ENCODE assay signal across 8 cellular contexts in genomic region chr19:15431396-15432017, GRCh38. TPM values are rescaled to one million over a fixed set of nuclear protein-coding genes. Genes with fewer than 3 reads are reported as not detected.
DNase-seq lines count a peak whose midpoint lies in the region; ATAC-seq, FAIRE-seq and TF ChIP-seq lines count a peak whose summit lies in the region.

No MANE protein-coding gene starts in this region.

- peak overlapping the region; percentile 71 to 91 for H3K4me3 ChIP-seq in HCT116 (replicated peaks in 1 of 2; ENCODE audit: low read depth in 1 of 2, low read length in 2 of 2)
- peak overlapping the region; percentile 90 for H3K4me3 ChIP-seq in hepatocyte
- peak overlapping the region; percentile 93 to 95 for H3K4me3 ChIP-seq in small intestine (ENCODE audit: low read depth in 1 of 2, low read length in 2 of 2)

- H3K9me2 ChIP-seq in HCT116 (ENCODE audit: insufficient read depth), result no peaks in the 10 kb centered on the region
- no peaks in the 10 kb centered on the region for H3K9me2 ChIP-seq in hepatocyte (replicated peaks; ENCODE audit: insufficient read depth)

- no peaks in the 10 kb centered on the region for H3K9me3 ChIP-seq in HCT116 (ENCODE audit: control insufficient read depth in 1 of 2, insufficient read depth in 1 of 2, low read depth in 1 of 2, low read length in 2 of 2)
- H3K9me3 ChIP-seq in hepatocyte (ENCODE audit: low read depth), result no peaks in the 10 kb centered on the region
- H3K9me3 ChIP-seq in small intestine (ENCODE audit: control insufficient read depth, low read depth), result no peaks in the 10 kb centered on the region

- H3K9me3 Mint-ChIP-seq in activated CD4-positive, alpha-beta memory T cell treated with anti-CD3 and anti-CD28 coated beads for 36 hours, result no peaks in the 10 kb centered on the region

- no peak for TF ChIP-seq RAD21 in HCT116 (IDR thresholded peaks at IDR 0.05; ENCODE audit: low read depth)

- peaks cover 35% of the 10 kb centered on the region for H3K4me1 Mint-ChIP-seq in activated CD4-positive, alpha-beta memory T cell treated with anti-CD3 and anti-CD28 coated beads for 36 hours (ENCODE audit: low read depth)

- RAD21 ChIA-PET in HCT116 (lab: Charles Lee; ENCODE audit: low non-redundant PET in 1 of 2, low total read pairs in 2 of 2, uncharacterized antibody in 2 of 2, unreplicated experiment in 2 of 2), result no interaction called here

- H3K27me3 Mint-ChIP-seq in activated CD4-positive, alpha-beta memory T cell treated with anti-CD3 and anti-CD28 coated beads for 36 hours, result no peaks in the 10 kb centered on the region

- no peak for ATAC-seq in HCT116

- intact Hi-C loops in HCT116 (cut with micrococcal nuclease), result no loop called here
- intact Hi-C loops in activated CD4-positive, alpha-beta memory T cell treated with anti-CD3 and anti-CD28 coated beads for 36 hours (cut with micrococcal nuclease), result loop anchor here (1.0 to 2.0 kb wide), 3 partner anchors 12 to 35 kb away; partner anchors contain the start of gene WIZ

- H3K4me2 ChIP-seq in HCT116 (ENCODE audit: low read length) (peak overlapping the region; percentile 85), hepatocyte (peak overlapping the region; percentile 91)

- DNase-seq in HCT116 (ENCODE audit: low read depth, low spot score) (no peak), hepatocyte (ENCODE audit: low spot score) (no peak), small intestine (no peak), NCI-H1436 treated with DMSO at 0.1 percent for 48 hours (lab: John Stamatoyannopoulos, UW) (no peak), middle frontal gyrus (ENCODE audit: extremely low spot score, low spot score) (no peak), KG1 (lab: John Stamatoyannopoulos, UW) (no peak)
- DNase-seq in activated CD4-positive, alpha-beta memory T cell treated with anti-CD3 and anti-CD28 coated beads for 36 hours, result no peak
- no peak for DNase-seq in NK-92 treated with Interleukin-12 subunit alpha and Interleukin-12 subunit beta, amount 100 ng/mL, for 24 hours (lab: John Stamatoyannopoulos, UW)

- H3K27ac Mint-ChIP-seq in activated CD4-positive, alpha-beta memory T cell treated with anti-CD3 and anti-CD28 coated beads for 36 hours, result peak overlapping the region; percentile 84

- H2AFZ ChIP-seq in HCT116 (ENCODE audit: low read depth, low read length, poor library complexity, severe bottlenecking) (no peak overlapping the region), hepatocyte (no peak overlapping the region)

- H4K20me1 ChIP-seq in HCT116 (ENCODE audit: insufficient read depth), result no peaks in the 10 kb centered on the region
- no peaks in the 10 kb centered on the region for H4K20me1 ChIP-seq in hepatocyte (ENCODE audit: insufficient read depth, poor library complexity, severe bottlenecking)

- H3K27me3 ChIP-seq in HCT116 (ENCODE audit: insufficient read depth, low read length) (no peaks in the 10 kb centered on the region), hepatocyte (no peaks in the 10 kb centered on the region), small intestine (ENCODE audit: control insufficient read depth in 2 of 2, insufficient read depth in 2 of 2, low read length in 2 of 2) (no peaks in the 10 kb centered on the region)

- POLR2A ChIA-PET in HCT116 (lab: Charles Lee), result interaction anchor here (1.3 kb wide), 1 partner anchor 12 kb away, joined by 5 read pairs; the partner anchor contains the start of gene AKAP8L
- POLR2A ChIA-PET in activated CD4-positive, alpha-beta memory T cell treated with anti-CD3 and anti-CD28 coated beads for 36 hours (lab: Charles Lee), result interaction anchor here (1.3 to 4.1 kb wide), 2 partner anchors 12 to 52 kb away, joined by 5 to 32 read pairs; partner anchors contain the start of genes AKAP8 and AKAP8L

- peak overlapping the region; percentile 67 for H3K27ac ChIP-seq in HCT116 (ENCODE audit: low read depth, low read length)
- peak overlapping the region; percentile 78 for H3K27ac ChIP-seq in hepatocyte
- H3K27ac ChIP-seq in small intestine (ENCODE audit: low read depth in 1 of 2, low read length in 1 of 2), result no peak overlapping the region

- FAIRE-seq in small intestine (lab: Jason Lieb, UNC), result no peak

- BruUV-seq in HCT116 (replicated peaks; lab: Mats Ljungman, UMichigan), result TSS peak; percentile 55

- H3K36me3 ChIP-seq in HCT116 (ENCODE audit: control insufficient read depth in 1 of 2, insufficient read depth in 2 of 2, low read length in 2 of 2), result peaks cover 6 to 21% of the 10 kb centered on the region in 2 experiments; a peak in 3 of 4 replicates
- H3K36me3 ChIP-seq in hepatocyte (replicated peaks; ENCODE audit: insufficient read depth, low read depth), result no peaks in the 10 kb centered on the region
- H3K36me3 ChIP-seq in small intestine (ENCODE audit: control insufficient read depth in 2 of 2, insufficient read depth in 2 of 2, low read length in 2 of 2), result peaks cover 5 to 6% of the 10 kb centered on the region in 2 donors

- H3K79me2 ChIP-seq in HCT116 (ENCODE audit: insufficient read depth, low read length) (peaks cover 48% of the 10 kb centered on the region), hepatocyte (peaks cover 44% of the 10 kb centered on the region)

- peak overlapping the region; percentile 87 for H3K9ac ChIP-seq in HCT116 (ENCODE audit: low read length)

- no peak for TF ChIP-seq POLR2A in HCT116 (IDR thresholded peaks at IDR 0.05; ENCODE audit: borderline replicate concordance, extremely low read depth, insufficient read depth, insufficient read length)

- 31% methylated on average over 7 of the region's 7 CpGs for WGBS in hepatocyte (ENCODE audit: low lambda C conversion rate, missing lambda C conversion rate)
- 18 to 25% (median 22%) methylated on average over 7 of the region's 7 CpGs for WGBS in small intestine, 3 donors

- H3K4me3 Mint-ChIP-seq in activated CD4-positive, alpha-beta memory T cell treated with anti-CD3 and anti-CD28 coated beads for 36 hours, result peak overlapping the region; percentile 93

- CTCF ChIA-PET in HCT116 (lab: Charles Lee), result no interaction called here
- CTCF ChIA-PET in activated CD4-positive, alpha-beta memory T cell treated with anti-CD3 and anti-CD28 coated beads for 36 hours (lab: Charles Lee), result interaction anchor here (4.0 to 5.1 kb wide), 2 partner anchors 12 to 124 kb away, joined by 24 to 26 read pairs; partner anchors contain the start of gene AKAP8L

- H3K4me1 ChIP-seq in HCT116 (ENCODE audit: control insufficient read depth in 1 of 2, insufficient read depth in 2 of 2, low read length in 2 of 2) (peaks cover 18 to 25% of the 10 kb centered on the region in 2 experiments), hepatocyte (ENCODE audit: insufficient read depth) (peaks cover 15% of the 10 kb centered on the region), small intestine (ENCODE audit: control insufficient read depth in 2 of 2, insufficient read depth in 1 of 2, low read depth in 1 of 2, low read length in 1 of 2) (peaks cover 3 to 6% of the 10 kb centered on the region in 2 donors)

- TF ChIP-seq CTCF in HCT116 (IDR thresholded peaks at IDR 0.05 in 2 of 3, conservative IDR thresholded peaks at IDR 0.05 in 1 of 3; ENCODE audit: borderline replicate concordance in 1 of 3, insufficient read depth in 1 of 3, low read depth in 2 of 3, low read length in 2 of 3) (no peak), hepatocyte (IDR thresholded peaks at IDR 0.05; ENCODE audit: poor library complexity) (no peak)

- H3K36me3 Mint-ChIP-seq in activated CD4-positive, alpha-beta memory T cell treated with anti-CD3 and anti-CD28 coated beads for 36 hours, result peaks cover 16% of the 10 kb centered on the region

RNA-seq across cellular contexts. Expression of gene AKAP8L, which starts 12.7 kb away (rescaled TPM):
- total RNA-seq in HCT116 (2021; ENCODE audit: unreplicated experiment) (106 TPM), hepatocyte (88.7 and 93.8 TPM in 2 replicates)
- polyA plus RNA-seq in HCT116 (2012), result 84.8 and 106 TPM in 2 replicates
- total RNA-seq in activated CD4-positive, alpha-beta memory T cell treated with anti-CD3 and anti-CD28 coated beads for 36 hours, result 100 to 1,000 TPM in 1 of 2 experiments, 10 to 100 TPM in 1; 94.2 to 100 TPM
- polyA plus RNA-seq in hepatocyte (155 and 181 TPM in 2 replicates), small intestine (100 to 1,000 TPM in 1 of 3 donors, 10 to 100 TPM in 2; 40.4 to 134 (median 94.2) TPM)

RNA-seq across cellular contexts. Expression of gene WIZ, which starts 18.2 kb away (rescaled TPM):
- total RNA-seq in HCT116 (2021; ENCODE audit: unreplicated experiment), result 28.4 TPM
- 13.8 and 16.3 TPM in 2 replicates for polyA plus RNA-seq in HCT116 (2012)
- 10 to 100 TPM; 18.2 to 21.4 TPM for total RNA-seq in activated CD4-positive, alpha-beta memory T cell treated with anti-CD3 and anti-CD28 coated beads for 36 hours
- 10.6 and 18.6 TPM in 2 replicates for total RNA-seq in hepatocyte
- 24.5 and 34.9 TPM in 2 replicates for polyA plus RNA-seq in hepatocyte
- 10 to 100 TPM in 2 of 3 donors, 1 to 10 TPM in 1; 7.0 to 18.0 (median 13.0) TPM for polyA plus RNA-seq in small intestine

RNA-seq across cellular contexts. Expression of gene RASAL3, which starts 32.8 kb away (rescaled TPM):
- 0.57 TPM for total RNA-seq in HCT116 (2021; ENCODE audit: unreplicated experiment)
- polyA plus RNA-seq in HCT116 (2012), result not detected in 2 replicates
- 100 to 1,000 TPM; 125 to 130 TPM for total RNA-seq in activated CD4-positive, alpha-beta memory T cell treated with anti-CD3 and anti-CD28 coated beads for 36 hours
- 0.07 TPM in 1 of 2 replicates, not detected in the other for total RNA-seq in hepatocyte
- polyA plus RNA-seq in hepatocyte, result 0.12 and 0.23 TPM in 2 replicates
- polyA plus RNA-seq in small intestine, result 1 to 10 TPM; 1.3 to 8.1 (median 2.6) TPM

RNA-seq across cellular contexts. Expression of gene PGLYRP2, which starts 47.8 kb away (rescaled TPM):
- total RNA-seq in HCT116 (2021; ENCODE audit: unreplicated experiment) (not detected), hepatocyte (0.16 TPM in 1 of 2 replicates, not detected in the other)
- not detected in 2 replicates for polyA plus RNA-seq in HCT116 (2012)
- under 1 TPM in 1 of 2 experiments, not detected in 1; 0.24 TPM for total RNA-seq in activated CD4-positive, alpha-beta memory T cell treated with anti-CD3 and anti-CD28 coated beads for 36 hours
- polyA plus RNA-seq in hepatocyte (not detected in 2 replicates), small intestine (under 1 TPM in 1 of 3 donors, not detected in 2; 0.54 TPM)

RNA-seq across cellular contexts. Expression of gene AKAP8, which starts 51.9 kb away (rescaled TPM):
- 50.6 TPM for total RNA-seq in HCT116 (2021; ENCODE audit: unreplicated experiment)
- 16.5 and 18.4 TPM in 2 replicates for polyA plus RNA-seq in HCT116 (2012)
- total RNA-seq in activated CD4-positive, alpha-beta memory T cell treated with anti-CD3 and anti-CD28 coated beads for 36 hours, result 10 to 100 TPM; 31.5 to 37.2 TPM
- 18.6 and 20.0 TPM in 2 replicates for total RNA-seq in hepatocyte
- 22.9 and 26.5 TPM in 2 replicates for polyA plus RNA-seq in hepatocyte
- 10 to 100 TPM; 14.1 to 21.7 (median 16.2) TPM for polyA plus RNA-seq in small intestine

Comparison
In these comparisons a context has a peak if more than half of its experiments do, and no peak if none do; other contexts are left out.
1. H3K27ac ChIP-seq: peak in HCT116 (single experiment) and hepatocyte (single experiment); none in small intestine (0 of 2).
2. RNA of gene RASAL3, which starts 32.8 kb away (total RNA-seq): 125 to 130 TPM in activated CD4-positive, alpha-beta memory T cell treated with anti-CD3 and anti-CD28 coated beads for 36 hours; 0.57 TPM in HCT116 (single experiment) and 0.07 TPM in hepatocyte; every median in the first group is over 10 times any median in the second.
3. Peak in every context shown above with its lines, with median percentiles within 50 percentile points of each other: H3K4me3 ChIP-seq.